ENCODE assay signal across 19 cellular contexts in the genomic region with DNA sequence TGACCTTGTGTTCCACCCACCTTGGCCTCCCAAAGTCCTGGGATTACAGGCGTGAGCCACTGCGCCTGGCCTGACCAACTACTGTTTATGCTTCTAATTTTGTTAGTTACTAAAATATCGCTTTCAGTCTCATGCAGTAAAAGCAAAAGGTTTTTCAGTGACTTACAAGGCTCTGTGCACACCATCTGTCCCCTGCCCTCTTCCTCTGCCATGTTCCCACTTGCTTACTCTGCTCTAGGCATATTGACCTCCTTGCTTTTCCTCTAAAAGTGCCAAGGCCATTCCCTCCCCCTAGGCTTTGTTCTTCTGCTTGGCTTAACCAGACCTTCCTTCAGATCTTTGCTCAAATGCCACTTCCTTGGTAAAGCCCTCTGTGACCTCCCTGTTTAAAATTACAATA.
DNase-seq lines count a peak whose midpoint lies in the region; ATAC-seq and TF ChIP-seq lines count a peak whose summit lies in the region.
"Had no signal": no experiment of that assay in that cellular context is flagged by ENCODE, and none has a peak within 500 bp of the region (broad histone marks: within the 10 kb centered on the region; RNA-seq: fewer than 3 reads in every experiment).

No MANE protein-coding gene starts in this region.

- H3K4me1 Mint-ChIP-seq in mesothelial cell of epicardium, result peaks cover 16% of the 10 kb centered on the region
- H3K4me1 Mint-ChIP-seq: CD4-positive, alpha-beta memory T cell had no signal

- intact Hi-C loops in psoas muscle (cut with DNase I), result no loop called here

- H3K27ac Mint-ChIP-seq in mesothelial cell of epicardium, result peak overlapping the region; percentile 20
- H3K27ac Mint-ChIP-seq: CD4-positive, alpha-beta memory T cell; HFFc6 had no signal

- H3K36me3 Mint-ChIP-seq in mesothelial cell of epicardium, result peaks cover 2% of the 10 kb centered on the region
- H3K36me3 Mint-ChIP-seq: CD4-positive, alpha-beta memory T cell had no signal

- no peaks in the 10 kb centered on the region for H3K27me3 Mint-ChIP-seq in mesothelial cell of epicardium (ENCODE audit: low read depth)
- H3K27me3 Mint-ChIP-seq: CD4-positive, alpha-beta memory T cell had no signal

- H3K36me3 ChIP-seq in cardiac muscle cell (peaks cover 7% of the 10 kb centered on the region), right atrium auricular region (no peaks in the 10 kb centered on the region), psoas muscle (ENCODE audit: insufficient read depth in 1 of 2, low read depth in 1 of 2) (no peaks in the 10 kb centered on the region)
- H3K36me3 ChIP-seq: HAP-1 had no signal

- H3K9me3 ChIP-seq in cardiac muscle cell (ENCODE audit: low read depth), result no peaks in the 10 kb centered on the region
- no peaks in the 10 kb centered on the region for H3K9me3 ChIP-seq in right atrium auricular region
- no peaks in the 10 kb centered on the region for H3K9me3 ChIP-seq in psoas muscle
- H3K9me3 ChIP-seq: HAP-1 had no signal

- H3K4me3 ChIP-seq in cardiac muscle cell, result no peak overlapping the region
- H3K4me3 ChIP-seq in right atrium auricular region, result no peak overlapping the region
- H3K4me3 ChIP-seq in psoas muscle, result no peak overlapping the region
- H3K4me3 ChIP-seq: A549, GM12878, HAP-1 had no signal

- H3K4me3 Mint-ChIP-seq in mesothelial cell of epicardium, result no peak overlapping the region
- H3K4me3 Mint-ChIP-seq: CD4-positive, alpha-beta memory T cell; HFFc6 had no signal

- H3K27me3 ChIP-seq in cardiac muscle cell, result no peaks in the 10 kb centered on the region
- H3K27me3 ChIP-seq in right atrium auricular region, result no peaks in the 10 kb centered on the region
- no peaks in the 10 kb centered on the region for H3K27me3 ChIP-seq in psoas muscle (ENCODE audit: insufficient read depth in 3 of 3, low read length in 2 of 3)

- DNase-seq in cardiac muscle cell (ENCODE audit: low read depth in 1 of 2, low spot score in 1 of 2), result no peak
- DNase-seq in right atrium auricular region (ENCODE audit: low spot score), result no peak
- peak; percentile 27 for DNase-seq in cerebellum (ENCODE audit: low spot score)
- DNase-seq in mesothelial cell of epicardium (ENCODE audit: low spot score in 2 of 2, unreplicated experiment in 2 of 2), result no peak
- DNase-seq in psoas muscle, result no peak
- DNase-seq: 8988T; Calu3; CD4-positive, alpha-beta memory T cell; COR-L47; DMS153; DND-41; GDM1; GOT3; HFFc6 had no signal

- ATAC-seq in psoas muscle, result no peak
- ATAC-seq in GM19328 (IDR thresholded peaks at IDR 0.05; ENCODE audit: unreplicated experiment), result no peak
- no peak for ATAC-seq in HG02623 (IDR thresholded peaks at IDR 0.05; ENCODE audit: unreplicated experiment)
- ATAC-seq: A549, GM12878 had no signal

- H3K9me3 Mint-ChIP-seq in mesothelial cell of epicardium, result no peaks in the 10 kb centered on the region
- H3K9me3 Mint-ChIP-seq: HFFc6 had no signal

- H3K4me1 ChIP-seq in cardiac muscle cell (ENCODE audit: low read depth) (no peaks in the 10 kb centered on the region), right atrium auricular region (no peaks in the 10 kb centered on the region), psoas muscle (no peaks in the 10 kb centered on the region)
- H3K4me1 ChIP-seq: A549, HAP-1 had no signal

- H3K27ac ChIP-seq in cardiac muscle cell (peak overlapping the region; percentile 29), right atrium auricular region (no peak overlapping the region), psoas muscle (no peak overlapping the region)
- H3K27ac ChIP-seq: A549 had no signal

- TF ChIP-seq CTCF in cardiac muscle cell (IDR thresholded peaks at IDR 0.05; ENCODE audit: low read depth, low read length), result no peak
- no peak for TF ChIP-seq CTCF in right atrium auricular region (IDR thresholded peaks at IDR 0.05)
- TF ChIP-seq CTCF in mesothelial cell of epicardium (IDR thresholded peaks at IDR 0.05; ENCODE audit: unreplicated experiment), result no peak
- TF ChIP-seq CTCF in psoas muscle (IDR thresholded peaks at IDR 0.05), result no peak

- 84 to 95% (median 85%) methylated on average over 3 of the region's 3 CpGs for WGBS in psoas muscle, 3 donors
